In genomic region chr9:16180091-16180490, GRCh38 we compare ENCODE assay signal across 15 cellular contexts.
"Had no signal": no experiment of that assay in that cellular context is flagged by ENCODE, and none has a peak within 500 bp of the region (broad histone marks: within the 10 kb centered on the region; RNA-seq: fewer than 3 reads in every experiment).

No MANE protein-coding gene starts in this region.

- H3K4me3 Mint-ChIP-seq: activated CD4-positive, alpha-beta T cell treated with anti-CD3 and anti-CD28 coated beads, Interleukin-2, amount 10 ng/mL, durations not matched to agents 7 days and 5 days; central memory CD8-positive, alpha-beta T cell; memory B cell; naive B cell had no signal

- H3K4me1 Mint-ChIP-seq: central memory CD8-positive, alpha-beta T cell; memory B cell; naive B cell had no signal

- DNase-seq: activated CD4-positive, alpha-beta T cell treated with anti-CD3 and anti-CD28 coated beads, Interleukin-2, amount 10 ng/mL, durations not matched to agents 7 days and 5 days; activated gamma-delta T cell; aorta; brain microvascular endothelial cell; cortex of kidney; heart right ventricle; left lung; naive B cell; ovary; psoas muscle; right cardiac atrium had no signal

- H3K4me1 ChIP-seq: left lung, psoas muscle had no signal

- H3K9me3 ChIP-seq: heart right ventricle, ovary, psoas muscle had no signal

- H3K27ac Mint-ChIP-seq: activated CD4-positive, alpha-beta T cell treated with anti-CD3 and anti-CD28 coated beads, Interleukin-2, amount 10 ng/mL, durations not matched to agents 7 days and 5 days; activated T-cell treated with anti-CD3 and anti-CD28 coated beads, Interleukin-2, amount 50 U/mL, for 72 hours; memory B cell; naive B cell had no signal

- H3K27ac ChIP-seq: brain microvascular endothelial cell, heart right ventricle, left lung, ovary, psoas muscle, skin epidermis had no signal

- H3K9me3 Mint-ChIP-seq: activated CD4-positive, alpha-beta T cell treated with anti-CD3 and anti-CD28 coated beads, Interleukin-2, amount 10 ng/mL, durations not matched to agents 7 days and 5 days had no signal

- ATAC-seq: left lung, psoas muscle, right cardiac atrium had no signal

- H3K4me3 ChIP-seq: heart right ventricle, left lung, ovary, psoas muscle, skin epidermis had no signal

- H3K27me3 Mint-ChIP-seq: activated CD4-positive, alpha-beta T cell treated with anti-CD3 and anti-CD28 coated beads, Interleukin-2, amount 10 ng/mL, durations not matched to agents 7 days and 5 days; central memory CD8-positive, alpha-beta T cell; memory B cell; naive B cell had no signal

- H3K36me3 ChIP-seq: brain microvascular endothelial cell, heart right ventricle, left lung, ovary had no signal

- H3K27me3 ChIP-seq: brain microvascular endothelial cell, heart right ventricle, left lung, ovary had no signal

- H3K36me3 Mint-ChIP-seq: memory B cell, naive B cell had no signal
